1 cellular context compared by ENCODE assay signal in genomic region chr20:39397646-39398045, GRCh38.
TF ChIP-seq lines count a peak whose summit lies in the region.

No MANE protein-coding gene starts in this region.

TF ChIP-seq in HEK293, 187 proteins besides CTCF, POLR2A, EP300 and RAD21 (continued from another document):
- TF ChIP-seq ZNF362 (tag by site-specific recombination; IDR thresholded peaks at IDR 0.05) (no peak), ZNF76 (tag by site-specific recombination; IDR thresholded peaks at IDR 0.05; ENCODE audit: borderline replicate concordance, low read depth) (no peak)
